Comparison of ENCODE assay signal across 8 cellular contexts in genomic region chr1:181141431-181141910, GRCh38. TPM values are rescaled to one million over a fixed set of nuclear protein-coding genes. Genes with fewer than 3 reads are reported as not detected.
DNase-seq lines count a peak whose midpoint lies in the region; ATAC-seq, FAIRE-seq and TF ChIP-seq lines count a peak whose summit lies in the region.

No MANE protein-coding gene starts in this region.

- no peaks in the 10 kb centered on the region for H3K27me3 Mint-ChIP-seq in brain

- H3K9me3 Mint-ChIP-seq in brain: peaks cover 0 to 7% (median 3%) of the 10 kb centered on the region in 5 experiments

- H3K9me3 ChIP-seq in pancreas: no peaks in the 10 kb centered on the region

- H3K27me3 ChIP-seq in pancreas: no peaks in the 10 kb centered on the region

- peaks cover 64% of the 10 kb centered on the region for H3K4me1 Mint-ChIP-seq in brain

- H3K4me3 ChIP-seq in pancreas: no peak overlapping the region

- H3K36me3 ChIP-seq in pancreas: no peaks in the 10 kb centered on the region

- peak; percentile 18 for TF ChIP-seq CTCF in GM12873 (IDR thresholded peaks at IDR 0.05; ENCODE audit: insufficient read depth, low read depth, low read length, missing control alignments)
- TF ChIP-seq CTCF in brain (conservative IDR thresholded peaks at IDR 0.05): no peak
- TF ChIP-seq CTCF in pancreas (IDR thresholded peaks at IDR 0.05): no peak
- TF ChIP-seq CTCF in GM10266 (IDR thresholded peaks at IDR 0.05; ENCODE audit: control insufficient read depth, insufficient read depth, low read depth, missing control alignments): no peak

- peak; percentile 29 for DNase-seq in SK-MEL-5 (ENCODE audit: low read depth, low spot score)
- peak in 2 of 6 donors; percentile 29 to 40 for DNase-seq in pancreas
- no peak for DNase-seq in left lobe of liver (ENCODE audit: low spot score)
- no peak for DNase-seq in NCI-H2171 (lab: John Stamatoyannopoulos, UW)
- DNase-seq in GM10266 (ENCODE audit: extremely low spot score): no peak
- DNase-seq in NCI-H1694 treated with DMSO at 0.1 percent for 48 hours (lab: John Stamatoyannopoulos, UW): no peak

- H3K27ac Mint-ChIP-seq in brain: peak overlapping the region; percentile 93 to 97 (median 97)

- ATAC-seq in pancreas (peak; percentile 35 to 74 (median 58)), left lobe of liver (no peak)

- H3K4me1 ChIP-seq in pancreas: peaks cover 0 to 12% (median 0%) of the 10 kb centered on the region in 3 donors

- in situ Hi-C loops in SK-MEL-5 (cut with HindIII; ENCODE audit: low pct_unique_long_range_greater_than_20kb, low sequenced_read_pairs): loop anchor here (10.0 kb wide), 1 partner anchor 107 kb away; the partner anchor contains the start of gene MR1

- no peaks in the 10 kb centered on the region for H3K36me3 Mint-ChIP-seq in brain

- intact Hi-C loops in pancreas (cut with DNase I): loop anchor here in 1 of 3 donors (5.0 to 10.0 kb wide), 3 partner anchors 54 to 627 kb away; partner anchors contain the start of gene IER5

- no peak for FAIRE-seq in pancreas (lab: Jason Lieb, UNC)

- H3K4me3 Mint-ChIP-seq in brain: peak overlapping the region in 2 of 5 experiments; percentile 75 to 79

- no peak overlapping the region for H3K27ac ChIP-seq in pancreas

- WGBS in pancreas, 2 donors: 41 to 50% methylated on average over 5 of the region's 5 CpGs

RNA-seq across cellular contexts. Expression of gene IER5, which starts 53.0 kb away (rescaled TPM):
- 31.5 and 32.6 TPM in 2 replicates for total RNA-seq in SK-MEL-5 (2014; rRNA removed; shearing (Covaris generic))
- polyA plus RNA-seq in SK-MEL-5 (2015; cell fraction: cytosol; rRNA removed): 40.8 and 40.9 TPM in 2 replicates
- polyA plus RNA-seq in SK-MEL-5 (2015; cell fraction: nucleus; rRNA removed): 34.1 and 48.0 TPM in 2 replicates
- polyA plus RNA-seq in brain (ENCODE audit: insufficient read depth, low read depth, low replicate concordance): 12.4 TPM
- 1 to 10 TPM; 2.6 to 6.8 (median 3.5) TPM for total RNA-seq in pancreas
- polyA plus RNA-seq in pancreas: 1 to 10 TPM; 2.3 to 2.8 TPM
- total RNA-seq in left lobe of liver: 3.0 TPM
